Comparison of ENCODE assay signal across 19 cellular contexts in genomic region chr12:119942386-119942785, GRCh38. TPM values are rescaled to one million over a fixed set of nuclear protein-coding genes. Genes with fewer than 3 reads are reported as not detected.
DNase-seq lines count a peak whose midpoint lies in the region; ATAC-seq, FAIRE-seq and TF ChIP-seq lines count a peak whose summit lies in the region.
"Had no signal": no experiment of that assay in that cellular context is flagged by ENCODE, and none has a peak within 500 bp of the region (broad histone marks: within the 10 kb centered on the region; RNA-seq: fewer than 3 reads in every experiment).

No MANE protein-coding gene starts in this region.

- no peak for TF ChIP-seq CTCF in K562 (IDR thresholded peaks at IDR 0.05 in 2 of 3, conservative IDR thresholded peaks at IDR 0.05 in 1 of 3; ENCODE audit: insufficient read depth in 2 of 3, low read depth in 1 of 3, low read length in 3 of 3)
- TF ChIP-seq CTCF in upper lobe of right lung (IDR thresholded peaks at IDR 0.05): no peak

- H3K79me2 ChIP-seq in K562 (ENCODE audit: control insufficient read depth, insufficient read depth, low read length): no peaks in the 10 kb centered on the region

- no peak for ATAC-seq in K562
- ATAC-seq in upper lobe of right lung: peak; percentile 36
- no peak for ATAC-seq in GM18867 (IDR thresholded peaks at IDR 0.05; ENCODE audit: unreplicated experiment)
- ATAC-seq: A549 had no signal

- H3K4me3 ChIP-seq in K562: no peak overlapping the region
- H3K4me3 ChIP-seq in neuronal stem cell (ENCODE audit: low read length in 2 of 2): no peak overlapping the region
- no peak overlapping the region for H3K4me3 ChIP-seq in upper lobe of right lung
- H3K4me3 ChIP-seq: A549, HAP-1 had no signal

- H3K4me1 ChIP-seq in K562 (replicated peaks in 1 of 2; ENCODE audit: control insufficient read depth in 2 of 2, insufficient read depth in 2 of 2, low read length in 2 of 2) (no peaks in the 10 kb centered on the region; a peak in 1 of 5 replicates), neuronal stem cell (ENCODE audit: control insufficient read depth in 2 of 2, insufficient read depth in 1 of 2, low read depth in 1 of 2, low read length in 2 of 2) (no peaks in the 10 kb centered on the region), upper lobe of right lung (no peaks in the 10 kb centered on the region)

- H4K91ac ChIP-seq in neuronal stem cell (ENCODE audit: low read depth, low read length, poor library complexity): no peak overlapping the region

- no peak overlapping the region for H2BK15ac ChIP-seq in neuronal stem cell (ENCODE audit: low read length)

- H2BK5ac ChIP-seq in neuronal stem cell (ENCODE audit: low read length): no peak overlapping the region

- no peak overlapping the region for H3K14ac ChIP-seq in neuronal stem cell (ENCODE audit: low read length)

- intact Hi-C loops in K562 (cut with micrococcal nuclease): no loop called here
- intact Hi-C loops in upper lobe of right lung (cut with DNase I): no loop called here

- no peak overlapping the region for H3K4me2 ChIP-seq in K562 (ENCODE audit: insufficient read depth, low read length)
- no peak overlapping the region for H3K4me2 ChIP-seq in neuronal stem cell (ENCODE audit: insufficient read depth, low read length, poor library complexity, severe bottlenecking)
- H3K4me2 ChIP-seq: A549 had no signal

- no peaks in the 10 kb centered on the region for H3K9me1 ChIP-seq in K562 (ENCODE audit: control insufficient read depth, insufficient read depth, low read length)

- no peak overlapping the region for H2BK12ac ChIP-seq in neuronal stem cell (ENCODE audit: low read length)

- no peak for TF ChIP-seq EP300 in K562 (IDR thresholded peaks at IDR 0.05; ENCODE audit: low read length)

- BruUV-seq in K562 (replicated peaks; lab: Mats Ljungman, UMichigan): no TSS peak

- no peak for TF ChIP-seq RAD21 in K562 (CRISPR knock-in tag; conservative IDR thresholded peaks at IDR 0.05 in 1 of 2, IDR thresholded peaks at IDR 0.05 in 1 of 2)

- no peak overlapping the region for H3K23ac ChIP-seq in neuronal stem cell (ENCODE audit: low read depth, low read length, poor library complexity)

- TF ChIP-seq POLR2A in K562 (conservative IDR thresholded peaks at IDR 0.05): no peak

- 20% methylated on average over 7 of the region's 7 CpGs for WGBS in K562 (ENCODE audit: insufficient coverage, low coverage, missing lambda C conversion rate)
- WGBS in neuronal stem cell (ENCODE audit: extremely low coverage in 2 of 2, insufficient read length in 2 of 2, insufficient replicate concordance in 1 of 2), 2 donors: no CpG with 5 or more reads among the region's 7 CpGs

- no peak for FAIRE-seq in K562 (lab: Jason Lieb, UNC)
- FAIRE-seq: A549, GM12892, GM19239, H1 had no signal

- peaks cover 14 to 36% of the 10 kb centered on the region in 2 experiments for H3K27me3 ChIP-seq in K562 (ENCODE audit: control insufficient read depth in 2 of 2, insufficient read depth in 2 of 2, low read length in 2 of 2)
- H3K27me3 ChIP-seq in neuronal stem cell (ENCODE audit: control insufficient read depth in 3 of 3, insufficient read depth in 3 of 3, low read depth in 1 of 3, low read length in 3 of 3): no peaks in the 10 kb centered on the region
- H3K27me3 ChIP-seq in upper lobe of right lung: peaks cover 5% of the 10 kb centered on the region

- no peaks in the 10 kb centered on the region for H4K20me1 ChIP-seq in K562 (replicated peaks; ENCODE audit: control insufficient read depth, insufficient read depth, low read length)

- H3K79me1 ChIP-seq in neuronal stem cell (ENCODE audit: low read depth, low read length): no peaks in the 10 kb centered on the region

- DNase-seq in LHCN-M2 (ENCODE audit: low read depth) (peak; percentile 65), K562 (ENCODE audit: extremely low read depth in 1 of 4, low spot score in 3 of 4) (no peak), neuronal stem cell (ENCODE audit: low spot score) (no peak), upper lobe of right lung (no peak), C1 segment of cervical spinal cord (lab: John Stamatoyannopoulos, UW) (no peak)
- DNase-seq in activated CD4-positive, alpha-beta T cell treated with anti-CD3 and anti-CD28 coated beads, Interleukin-2, amount 50 U/mL, for 48 hours: no peak
- DNase-seq: AML-193; CD4-positive, alpha-beta memory T cell; DMS153; DMS79; GDM1 had no signal

- 0 out of 4 replicates have a peak overlapping the region, but pooled peaks of 1 of the 2 experiments have one; percentile 35 for H3K9ac ChIP-seq in K562 (ENCODE audit: insufficient read depth in 1 of 2, low read depth in 2 of 2, low read length in 2 of 2)
- H3K9ac ChIP-seq in neuronal stem cell (ENCODE audit: low read depth, low read length, poor library complexity): peak overlapping the region; percentile 34

- H2AFZ ChIP-seq in K562 (ENCODE audit: low read depth, low read length) (no peak overlapping the region), neuronal stem cell (ENCODE audit: low read length) (no peak overlapping the region)

- no peak overlapping the region for H3K27ac ChIP-seq in K562 (ENCODE audit: extremely low read depth, low read depth, low read length)
- H3K27ac ChIP-seq in neuronal stem cell (replicated peaks; ENCODE audit: low read length): no peak overlapping the region
- H3K27ac ChIP-seq in upper lobe of right lung: no peak overlapping the region
- H3K27ac ChIP-seq: 22Rv1 had no signal

- in situ Hi-C loops in K562 (cut with MboI): no loop called here

- H2BK120ac ChIP-seq in neuronal stem cell (ENCODE audit: low read depth, low read length): no peak overlapping the region

- H3K18ac ChIP-seq in neuronal stem cell (ENCODE audit: low read length): no peak overlapping the region

- H2AK5ac ChIP-seq in neuronal stem cell (ENCODE audit: low read depth, low read length): no peak overlapping the region

- POLR2A ChIA-PET in K562 (lab: Yijun Ruan, JAX): interaction anchor here (0.6 kb wide), 1 partner anchor 258 kb away, joined by 3 read pairs; no protein-coding TSS in a partner anchor

- CTCF ChIA-PET in K562 (lab: Yijun Ruan, JAX; ENCODE audit: low intra/inter-chr PET ratio): no interaction called here

- H3K36me3 ChIP-seq in K562 (ENCODE audit: control insufficient read depth, insufficient read depth, low read length) (no peaks in the 10 kb centered on the region), neuronal stem cell (replicated peaks in 1 of 2; ENCODE audit: control insufficient read depth in 2 of 2, insufficient read depth in 2 of 2, low read length in 2 of 2) (no peaks in the 10 kb centered on the region), upper lobe of right lung (no peaks in the 10 kb centered on the region)
- H3K36me3 ChIP-seq: HAP-1 had no signal

- no peak overlapping the region for H3K4ac ChIP-seq in neuronal stem cell (ENCODE audit: low read length)

- H3K9me3 ChIP-seq in K562 (replicated peaks; ENCODE audit: control insufficient read depth, insufficient read depth, low read depth, low read length) (no peaks in the 10 kb centered on the region), neuronal stem cell (replicated peaks in 1 of 2; ENCODE audit: control insufficient read depth in 2 of 2, insufficient read depth in 1 of 2, low read depth in 1 of 2, low read length in 2 of 2) (no peaks in the 10 kb centered on the region), upper lobe of right lung (no peaks in the 10 kb centered on the region)
- H3K9me3 ChIP-seq: A549, HAP-1 had no signal

- H4K8ac ChIP-seq in neuronal stem cell (ENCODE audit: low read depth, low read length): peak overlapping the region; percentile 49

TF ChIP-seq in K562, 482 proteins besides CTCF, POLR2A, EP300 and RAD21:
- peak; percentile 23; the same call in 1 of the 2 replicates for TF ChIP-seq USF2 (CRISPR knock-in tag; IDR thresholded peaks at IDR 0.05)
- TF ChIP-seq XRCC3 (IDR thresholded peaks at IDR 0.05): no peak
- no peak for TF ChIP-seq SMARCC2 (IDR thresholded peaks at IDR 0.05; ENCODE audit: low read depth)

RNA-seq across cellular contexts. Expression of gene BICDL1, which starts 46.6 kb away (rescaled TPM):
- not detected in 2 replicates for total RNA-seq in LHCN-M2 (2014; rRNA removed)
- polyA plus RNA-seq in LHCN-M2 (2012): 0.04 TPM
- 3.6 and 4.0 TPM in 2 replicates for total RNA-seq in K562 (2011; cell fraction: chromatin; rRNA removed; ENCODE audit: low replicate concordance)
- 1.8 and 2.2 TPM in 2 replicates for total RNA-seq in K562 (2011; cell fraction: nucleolus; rRNA removed)
- total RNA-seq in K562 (2011; cell fraction: nucleoplasm; rRNA removed): 2.6 and 3.4 TPM in 2 replicates
- 0.64 and 0.86 TPM in 2 replicates for total RNA-seq in K562 (2014; rRNA removed)
- 0.22 and 0.40 TPM in 2 replicates for total RNA-seq in K562 (2014; rRNA removed; fragmentation: Illumina TruSeq; extraction: Trizol)
- total RNA-seq in K562 (2015; rRNA removed; fragmentation: Illumina TruSeq; extraction: Trizol): 0.57 and 0.58 TPM in 2 replicates
- total RNA-seq in K562 (2021): 0.95 and 1.3 TPM in 2 replicates
- 1.4 and 1.7 TPM in 2 replicates for polyA plus RNA-seq in K562 (2011; rRNA removed)
- polyA plus RNA-seq in K562 (2011; cell fraction: cytosol; rRNA removed): 0.95 and 0.99 TPM in 2 replicates
- polyA plus RNA-seq in K562 (2011; cell fraction: nucleus; rRNA removed): 5.4 and 5.5 TPM in 2 replicates
- polyA plus RNA-seq in K562 (2012): 0.36 and 0.95 TPM in 2 replicates
- polyA plus RNA-seq in K562 (2014; fragmentation: Illumina TruSeq; extraction: Trizol): 0.53 and 0.56 TPM in 2 replicates
- polyA plus RNA-seq in K562 (2014; fragmentation: Nextera tagmentation; extraction: Ambion mirVana): under 1 TPM; 0.06 to 0.07 TPM
- 0.76 and 2.0 TPM in 2 replicates for polyA plus RNA-seq in K562 (2014; rRNA removed)
- polyA minus RNA-seq in K562 (2011; rRNA and poly(A)+ RNA removed): 0.91 and 1.3 TPM in 2 replicates
- polyA minus RNA-seq in K562 (2011; cell fraction: cytosol; rRNA and poly(A)+ RNA removed): 0.48 and 1.9 TPM in 2 replicates
- 0.67 and 0.89 TPM in 2 replicates for polyA minus RNA-seq in K562 (2011; cell fraction: nucleus; rRNA and poly(A)+ RNA removed)
- 1.1 TPM for polyA plus RNA-seq in neuronal stem cell (2013, experiment 1 of 2)
- polyA plus RNA-seq in neuronal stem cell (2013, experiment 2 of 2): 0.94 TPM
- 20.6 TPM for total RNA-seq in upper lobe of right lung
- polyA plus RNA-seq: CD14-positive monocyte had no signal
